ENCODE assay signal across 13 cellular contexts in genomic region chr15:81235781-81236507, GRCh38. TPM values are rescaled to one million over a fixed set of nuclear protein-coding genes. Genes with fewer than 3 reads are reported as not detected.
DNase-seq lines count a peak whose midpoint lies in the region; ATAC-seq and TF ChIP-seq lines count a peak whose summit lies in the region.
"Had no signal": no experiment of that assay in that cellular context is flagged by ENCODE, and none has a peak within 500 bp of the region (broad histone marks: within the 10 kb centered on the region; RNA-seq: fewer than 3 reads in every experiment).

No MANE protein-coding gene starts in this region.

- H3K9me3 Mint-ChIP-seq in activated CD4-positive, alpha-beta memory T cell treated with anti-CD3 and anti-CD28 coated beads for 36 hours: peaks cover 9% of the 10 kb centered on the region
- H3K9me3 Mint-ChIP-seq: natural killer cell; T-helper 1 cell treated with Interleukin-12 subunit alpha and Interleukin-12 subunit beta and Interleukin-4 antibody, amounts not matched to agents 30 μg/mL and 1 μg/mL, for 36 hours had no signal

- ATAC-seq in foreskin keratinocyte: peak; percentile 36
- ATAC-seq: GM12878; natural killer cell; stimulated activated memory B cell treated with anti-CD40 and anti-IgM and Interleukin-4, amounts not matched to agents 10 μg/mL and 1 μg/mL and 100 μg/mL, for 72 hours had no signal

- intact Hi-C loops in activated CD4-positive, alpha-beta memory T cell treated with anti-CD3 and anti-CD28 coated beads for 36 hours (cut with micrococcal nuclease): no loop called here
- intact Hi-C loops in head of caudate nucleus (cut with DNase I): no loop called here

- no peaks in the 10 kb centered on the region for H3K4me1 Mint-ChIP-seq in activated CD4-positive, alpha-beta memory T cell treated with anti-CD3 and anti-CD28 coated beads for 36 hours (ENCODE audit: low read depth)
- H3K4me1 Mint-ChIP-seq: natural killer cell; stimulated activated memory B cell treated with anti-CD40 and anti-IgM and Interleukin-4, amounts not matched to agents 10 μg/mL and 1 μg/mL and 100 μg/mL, for 72 hours had no signal

- no peaks in the 10 kb centered on the region for H3K27me3 Mint-ChIP-seq in activated CD4-positive, alpha-beta memory T cell treated with anti-CD3 and anti-CD28 coated beads for 36 hours
- H3K27me3 Mint-ChIP-seq: stimulated activated memory B cell treated with anti-CD40 and anti-IgM and Interleukin-4, amounts not matched to agents 10 μg/mL and 1 μg/mL and 100 μg/mL, for 72 hours had no signal

- H3K4me1 ChIP-seq in foreskin keratinocyte (no peaks in the 10 kb centered on the region), skeletal muscle tissue (ENCODE audit: control insufficient read depth in 3 of 3, insufficient read depth in 3 of 3, low read length in 3 of 3) (peaks cover 0 to 4% (median 0%) of the 10 kb centered on the region in 3 donors)

- H3K4me3 ChIP-seq in HFF-Myc (replicated peaks; ENCODE audit: low read depth, low read length) (no peak overlapping the region), skeletal muscle tissue (ENCODE audit: low read length in 3 of 3) (no peak overlapping the region)
- H3K4me3 ChIP-seq: GM12878 had no signal

- H3K27me3 ChIP-seq in foreskin keratinocyte (no peaks in the 10 kb centered on the region), skeletal muscle tissue (ENCODE audit: control insufficient read depth in 3 of 3, insufficient read depth in 3 of 3, low read length in 3 of 3) (no peaks in the 10 kb centered on the region)

- no peak overlapping the region for H3K9ac ChIP-seq in skeletal muscle tissue (ENCODE audit: low read depth in 1 of 3, low read length in 3 of 3)

- no peak overlapping the region for H3K27ac Mint-ChIP-seq in activated CD4-positive, alpha-beta memory T cell treated with anti-CD3 and anti-CD28 coated beads for 36 hours
- H3K27ac Mint-ChIP-seq: natural killer cell; stimulated activated memory B cell treated with anti-CD40 and anti-IgM and Interleukin-4, amounts not matched to agents 10 μg/mL and 1 μg/mL and 100 μg/mL, for 72 hours; T-helper 1 cell treated with Interleukin-12 subunit alpha and Interleukin-12 subunit beta and Interleukin-4 antibody, amounts not matched to agents 30 μg/mL and 1 μg/mL, for 36 hours had no signal

- H3K27ac ChIP-seq in foreskin keratinocyte (no peak overlapping the region), skeletal muscle tissue (ENCODE audit: low read depth, low read length) (peak overlapping the region; percentile 4)

- H3K4me3 Mint-ChIP-seq in activated CD4-positive, alpha-beta memory T cell treated with anti-CD3 and anti-CD28 coated beads for 36 hours: no peak overlapping the region
- H3K4me3 Mint-ChIP-seq: natural killer cell; stimulated activated memory B cell treated with anti-CD40 and anti-IgM and Interleukin-4, amounts not matched to agents 10 μg/mL and 1 μg/mL and 100 μg/mL, for 72 hours; T-helper 1 cell treated with Interleukin-12 subunit alpha and Interleukin-12 subunit beta and Interleukin-4 antibody, amounts not matched to agents 30 μg/mL and 1 μg/mL, for 36 hours had no signal

- CTCF ChIA-PET in activated CD4-positive, alpha-beta memory T cell treated with anti-CD3 and anti-CD28 coated beads for 36 hours (lab: Charles Lee): interaction anchor here (1.0 kb wide), 1 partner anchor 30 kb away, joined by 4 read pairs; no protein-coding TSS in a partner anchor

- POLR2A ChIA-PET in activated CD4-positive, alpha-beta memory T cell treated with anti-CD3 and anti-CD28 coated beads for 36 hours (lab: Charles Lee): no interaction called here

- DNase-seq in HFF-Myc (ENCODE audit: extremely low read depth, low read depth) (peak; percentile 85), foreskin keratinocyte (peak; percentile 19 to 53), nucleus accumbens (lab: John Stamatoyannopoulos, UW) (no peak), head of caudate nucleus (no peak), DMS153 (lab: John Stamatoyannopoulos, UW) (no peak), NCI-H146 treated with DMSO at 0.1 percent for 48 hours (lab: John Stamatoyannopoulos, UW; ENCODE audit: unreplicated experiment) (no peak)
- DNase-seq in activated CD4-positive, alpha-beta memory T cell treated with anti-CD3 and anti-CD28 coated beads for 36 hours: peak; percentile 12
- DNase-seq: natural killer cell, NCI-H1417 had no signal

- TF ChIP-seq CTCF in HFF-Myc (IDR thresholded peaks at IDR 0.05; ENCODE audit: low read depth, low read length, missing control alignments) (no peak), foreskin keratinocyte (conservative IDR thresholded peaks at IDR 0.05) (no peak)

- H3K9me3 ChIP-seq in skeletal muscle tissue (ENCODE audit: control insufficient read depth in 3 of 3, low read length in 3 of 3): no peaks in the 10 kb centered on the region

- H3K36me3 Mint-ChIP-seq in activated CD4-positive, alpha-beta memory T cell treated with anti-CD3 and anti-CD28 coated beads for 36 hours: peaks cover 1% of the 10 kb centered on the region
- H3K36me3 Mint-ChIP-seq: natural killer cell; stimulated activated memory B cell treated with anti-CD40 and anti-IgM and Interleukin-4, amounts not matched to agents 10 μg/mL and 1 μg/mL and 100 μg/mL, for 72 hours had no signal

- H3K36me3 ChIP-seq in skeletal muscle tissue (ENCODE audit: control insufficient read depth in 3 of 3, insufficient read depth in 3 of 3, low read length in 3 of 3): no peaks in the 10 kb centered on the region

RNA-seq across cellular contexts. Expression of gene IL16, which starts 39.3 kb away (rescaled TPM):
- total RNA-seq in activated CD4-positive, alpha-beta memory T cell treated with anti-CD3 and anti-CD28 coated beads for 36 hours: 10 to 100 TPM; 58.8 to 63.1 TPM
- total RNA-seq in foreskin keratinocyte: 0.07 TPM in 1 of 2 replicates, not detected in the other
- not detected in 2 replicates for polyA plus RNA-seq in foreskin keratinocyte
- total RNA-seq in skeletal muscle tissue: 4.7 TPM

Comparison
In these comparisons a context has a peak if more than half of its experiments do, and no peak if none do; other contexts are left out.
1. DNase-seq: peak in HFF-Myc (single experiment), activated CD4-positive, alpha-beta memory T cell treated with anti-CD3 and anti-CD28 coated beads for 36 hours (single experiment) and foreskin keratinocyte (2 of 2); none in nucleus accumbens (0 of 56), head of caudate nucleus (0 of 42), DMS153 (single experiment) and NCI-H146 treated with DMSO at 0.1 percent for 48 hours (single experiment).
2. RNA of gene IL16, which starts 39.3 kb away (total RNA-seq): 58.8 to 63.1 TPM in activated CD4-positive, alpha-beta memory T cell treated with anti-CD3 and anti-CD28 coated beads for 36 hours; 4.7 TPM in skeletal muscle tissue (single experiment) and 0.07 TPM in foreskin keratinocyte; every median in the first group is over 10 times any median in the second.